10 cellular contexts compared by ENCODE assay signal in the genomic region with DNA sequence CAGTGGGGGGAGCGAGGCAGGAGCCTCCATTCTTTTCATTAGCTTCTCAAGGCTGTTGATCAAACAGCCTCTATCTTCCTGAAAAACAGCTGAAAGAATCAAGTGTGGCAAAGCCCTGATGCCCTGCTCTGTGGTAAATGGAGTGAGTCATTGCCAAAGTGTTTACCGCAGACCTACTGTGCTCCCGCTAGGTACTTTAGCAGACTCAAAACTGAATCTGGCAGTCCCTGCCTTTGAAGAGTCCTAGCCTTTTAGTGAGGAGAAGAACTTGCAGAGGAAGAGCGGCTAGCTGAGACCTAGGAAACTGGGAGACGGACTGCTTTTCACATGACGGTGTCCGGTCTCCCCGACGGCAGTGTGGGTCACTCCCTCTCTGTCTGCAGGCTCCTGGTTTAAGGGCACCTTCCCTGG. TPM values are rescaled to one million over a fixed set of nuclear protein-coding genes. Genes with fewer than 3 reads are reported as not detected.
A peak's percentile ranks its signal among the peaks of the same experiment; 100 is the strongest.
DNase-seq lines count a peak whose midpoint lies in the region; ATAC-seq, FAIRE-seq and TF ChIP-seq lines count a peak whose summit lies in the region.
"Had no signal": no experiment of that assay in that cellular context is flagged by ENCODE, and none has a peak within 500 bp of the region (broad histone marks: within the 10 kb centered on the region; RNA-seq: fewer than 3 reads in every experiment).

No MANE protein-coding gene starts in this region.

- no peak for TF ChIP-seq CTCF in DOHH2 (IDR thresholded peaks at IDR 0.05; ENCODE audit: low read depth, low read length, poor library complexity, severe bottlenecking)
- no peak for TF ChIP-seq CTCF in Loucy (conservative IDR thresholded peaks at IDR 0.05; ENCODE audit: low read length)
- no peak for TF ChIP-seq CTCF in K562 (IDR thresholded peaks at IDR 0.05 in 2 of 3, conservative IDR thresholded peaks at IDR 0.05 in 1 of 3; ENCODE audit: insufficient read depth in 2 of 3, low read depth in 1 of 3, low read length in 3 of 3)
- no peak for TF ChIP-seq CTCF in sigmoid colon (IDR thresholded peaks at IDR 0.05)
- no peak for TF ChIP-seq CTCF in colonic mucosa (IDR thresholded peaks at IDR 0.05)
- no peak for TF ChIP-seq CTCF in right lobe of liver (IDR thresholded peaks at IDR 0.05)

- intact Hi-C loops in K562 (cut with micrococcal nuclease) (no loop called here), sigmoid colon (cut with DNase I) (loop anchor here (5.0 kb wide), 1 partner anchor 60 kb away; no protein-coding TSS in a partner anchor), colonic mucosa (cut with DNase I) (no loop called here), right lobe of liver (cut with DNase I) (no loop called here)

- H3K9me3 ChIP-seq in DOHH2 (ENCODE audit: control insufficient read depth, insufficient read depth, low read length) (no peaks in the 10 kb centered on the region), Loucy (ENCODE audit: insufficient read depth, low read depth, low read length) (no peaks in the 10 kb centered on the region), K562 (replicated peaks; ENCODE audit: control insufficient read depth, insufficient read depth, low read depth, low read length) (no peaks in the 10 kb centered on the region), sigmoid colon (no peaks in the 10 kb centered on the region), colonic mucosa (no peaks in the 10 kb centered on the region), right lobe of liver (no peaks in the 10 kb centered on the region)

- TF ChIP-seq POLR2A in K562 (conservative IDR thresholded peaks at IDR 0.05) = no peak
- no peak for TF ChIP-seq POLR2A in sigmoid colon (IDR thresholded peaks at IDR 0.05)
- TF ChIP-seq POLR2A in right lobe of liver (IDR thresholded peaks at IDR 0.05) = no peak

- TF ChIP-seq RAD21 in K562 (CRISPR knock-in tag; conservative IDR thresholded peaks at IDR 0.05 in 1 of 2, IDR thresholded peaks at IDR 0.05 in 1 of 2) = no peak

- 73% methylated on average over 9 of the region's 9 CpGs for WGBS in K562 (ENCODE audit: insufficient coverage, low coverage, missing lambda C conversion rate)
- 86 to 88% methylated on average over 9 of the region's 9 CpGs for WGBS in sigmoid colon, 2 donors
- 85% methylated on average over 5 of the region's 9 CpGs for WGBS in right lobe of liver (ENCODE audit: insufficient coverage, low coverage, low lambda C conversion rate, missing lambda C conversion rate)

- no peak for TF ChIP-seq EP300 in K562 (IDR thresholded peaks at IDR 0.05; ENCODE audit: low read length)
- no peak for TF ChIP-seq EP300 in sigmoid colon (IDR thresholded peaks at IDR 0.05)

- no peaks in the 10 kb centered on the region for H3K36me3 ChIP-seq in DOHH2 (ENCODE audit: control insufficient read depth, low read length)
- H3K36me3 ChIP-seq in Loucy (ENCODE audit: insufficient read depth, low read length) = no peaks in the 10 kb centered on the region
- H3K36me3 ChIP-seq in K562 (ENCODE audit: control insufficient read depth, insufficient read depth, low read length) = no peaks in the 10 kb centered on the region
- no peaks in the 10 kb centered on the region for H3K36me3 ChIP-seq in sigmoid colon
- no peaks in the 10 kb centered on the region for H3K36me3 ChIP-seq in colonic mucosa
- H3K36me3 ChIP-seq in right lobe of liver = no peaks in the 10 kb centered on the region

- no TSS peak for BruUV-seq in K562 (replicated peaks; lab: Mats Ljungman, UMichigan)

- peaks cover 6% of the 10 kb centered on the region for H4K20me1 ChIP-seq in DOHH2 (ENCODE audit: control insufficient read depth, insufficient read depth, low read depth, low read length)
- H4K20me1 ChIP-seq in Loucy (ENCODE audit: insufficient read depth, low read length, poor library complexity, severe bottlenecking) = no peaks in the 10 kb centered on the region
- peaks cover 7% of the 10 kb centered on the region for H4K20me1 ChIP-seq in K562 (replicated peaks; ENCODE audit: control insufficient read depth, insufficient read depth, low read length)

- POLR2A ChIA-PET in K562 (lab: Yijun Ruan, JAX) = interaction anchor here (1.4 to 3.1 kb wide), 4 partner anchors 10 to 203 kb away, joined by 3 to 16 read pairs (median 4); no protein-coding TSS in a partner anchor

- DNase-seq in K562 (ENCODE audit: extremely low read depth in 1 of 4, low spot score in 3 of 4) (no peak), sigmoid colon (no peak), anterior cingulate cortex (lab: John Stamatoyannopoulos, UW) (no peak), colonic mucosa (no peak), right lobe of liver (no peak)
- DNase-seq: HCEC 1CT had no signal

- H3K9ac ChIP-seq in Loucy (ENCODE audit: low read depth, low read length, poor library complexity, severe bottlenecking) (peak overlapping the region; percentile 45), K562 (ENCODE audit: insufficient read depth in 1 of 2, low read depth in 2 of 2, low read length in 2 of 2) (no peak overlapping the region), colonic mucosa (ENCODE audit: low read depth in 2 of 2, low read length in 2 of 2) (no peak overlapping the region)

- H3K27me3 ChIP-seq in DOHH2 (ENCODE audit: control insufficient read depth, low read length) (peaks cover 45% of the 10 kb centered on the region), Loucy (ENCODE audit: insufficient read depth, low read length, poor library complexity, severe bottlenecking) (no peaks in the 10 kb centered on the region), K562 (ENCODE audit: control insufficient read depth in 2 of 2, insufficient read depth in 2 of 2, low read length in 2 of 2) (peaks cover 3 to 39% of the 10 kb centered on the region in 2 experiments; a peak in 3 of 5 replicates), sigmoid colon (peaks cover 37 to 45% (median 38%) of the 10 kb centered on the region in 3 donors), colonic mucosa (peaks cover 35% of the 10 kb centered on the region), right lobe of liver (peaks cover 0 to 8% of the 10 kb centered on the region in 2 donors)

- no peak for ATAC-seq in K562
- no peak for ATAC-seq in HG02798 (IDR thresholded peaks at IDR 0.05; ENCODE audit: poor library complexity, unreplicated experiment)
- ATAC-seq in right lobe of liver = no peak

- no peaks in the 10 kb centered on the region for H3K9me1 ChIP-seq in K562 (ENCODE audit: control insufficient read depth, insufficient read depth, low read length)

- no peaks in the 10 kb centered on the region for H3K79me2 ChIP-seq in DOHH2 (ENCODE audit: control insufficient read depth, low read length)
- H3K79me2 ChIP-seq in Loucy (ENCODE audit: insufficient read depth, low read length) = peaks cover 9% of the 10 kb centered on the region; the same call in 1 of the 2 replicates
- no peaks in the 10 kb centered on the region for H3K79me2 ChIP-seq in K562 (ENCODE audit: control insufficient read depth, insufficient read depth, low read length)

- H2AFZ ChIP-seq in Loucy (ENCODE audit: low read length) (no peak overlapping the region), K562 (ENCODE audit: low read depth, low read length) (no peak overlapping the region)

- H3K4me3 ChIP-seq in DOHH2 (ENCODE audit: low read length) (no peak overlapping the region), Loucy (ENCODE audit: low read length, poor library complexity, severe bottlenecking) (no peak overlapping the region), K562 (no peak overlapping the region), sigmoid colon (peak overlapping the region in 3 of 4 donors; percentile 1 to 66 (median 11)), colonic mucosa (no peak overlapping the region), right lobe of liver (no peak overlapping the region)

- 0 out of 2 replicates have a peak overlapping the region, but pooled peaks have one; percentile 6 for H3K4me2 ChIP-seq in DOHH2 (ENCODE audit: low read length)
- peak overlapping the region; percentile 64 for H3K4me2 ChIP-seq in Loucy (ENCODE audit: low read depth, low read length, poor library complexity, severe bottlenecking)
- no peak overlapping the region for H3K4me2 ChIP-seq in K562 (ENCODE audit: insufficient read depth, low read length)

- FAIRE-seq in K562 (lab: Jason Lieb, UNC) = no peak

- CTCF ChIA-PET in K562 (lab: Yijun Ruan, JAX; ENCODE audit: low intra/inter-chr PET ratio) = no interaction called here

- in situ Hi-C loops in K562 (cut with MboI) = no loop called here

- H3K9me2 ChIP-seq in DOHH2 (replicated peaks; ENCODE audit: control insufficient read depth, low read length) (no peaks in the 10 kb centered on the region), Loucy (replicated peaks; ENCODE audit: low read depth, low read length) (no peaks in the 10 kb centered on the region)

- H3F3A ChIP-seq in DOHH2 (ENCODE audit: control insufficient read depth, insufficient read depth) (peaks cover under 1% of the 10 kb centered on the region; the same call in 1 of the 2 replicates), Loucy (ENCODE audit: low read depth) (no peaks in the 10 kb centered on the region)

- no peak overlapping the region for H3K27ac ChIP-seq in DOHH2 (ENCODE audit: low read depth, low read length)
- no peak overlapping the region for H3K27ac ChIP-seq in K562 (ENCODE audit: extremely low read depth, low read depth, low read length)
- peak overlapping the region in 2 of 4 donors; percentile 55 to 57 for H3K27ac ChIP-seq in sigmoid colon
- H3K27ac ChIP-seq in colonic mucosa = no peak overlapping the region
- no peak overlapping the region for H3K27ac ChIP-seq in right lobe of liver
- H3K27ac ChIP-seq: VCaP had no signal

- H3K4me1 ChIP-seq in DOHH2 (ENCODE audit: control insufficient read depth, low read length) (peaks cover 46% of the 10 kb centered on the region), Loucy (ENCODE audit: insufficient read depth, low read length, poor library complexity, severe bottlenecking) (peaks cover 36% of the 10 kb centered on the region), K562 (replicated peaks in 1 of 2; ENCODE audit: control insufficient read depth in 2 of 2, insufficient read depth in 2 of 2, low read length in 2 of 2) (peaks cover 0 to 31% of the 10 kb centered on the region in 2 experiments; a peak in 2 of 5 replicates), sigmoid colon (peaks cover 0 to 50% (median 40%) of the 10 kb centered on the region in 4 donors), colonic mucosa (no peaks in the 10 kb centered on the region), right lobe of liver (peaks cover 0 to 24% (median 3%) of the 10 kb centered on the region in 4 donors)

RNA-seq across cellular contexts. Expression of a gene that starts 3.3 kb away (rescaled TPM):
- 1.3 and 1.7 TPM in 2 replicates for total RNA-seq in K562 (2011; cell fraction: chromatin; rRNA removed; ENCODE audit: low replicate concordance)
- total RNA-seq in K562 (2011; cell fraction: nucleolus; rRNA removed) = 1.5 and 1.6 TPM in 2 replicates
- total RNA-seq in K562 (2011; cell fraction: nucleoplasm; rRNA removed) = 1.5 and 1.7 TPM in 2 replicates
- total RNA-seq in K562 (2014; rRNA removed) (0.45 and 0.53 TPM in 2 replicates), K562 (2014; rRNA removed; fragmentation: Illumina TruSeq; extraction: Trizol) (0.38 and 0.40 TPM in 2 replicates), K562 (2015; rRNA removed; fragmentation: Illumina TruSeq; extraction: Trizol) (1.5 TPM in 2 replicates), K562 (2021) (1.3 and 1.7 TPM in 2 replicates), sigmoid colon (1 to 10 TPM; 2.7 to 4.6 (median 3.6) TPM), colonic mucosa (under 1 TPM; 0.47 to 0.66 TPM), right lobe of liver (1 to 10 TPM in 1 of 6 experiments, under 1 TPM in 5; 0.16 to 1.3 (median 0.29) TPM)
- polyA plus RNA-seq in K562 (2011; rRNA removed) (0.08 and 0.17 TPM in 2 replicates), K562 (2014; fragmentation: Illumina TruSeq; extraction: Trizol) (0.43 and 0.54 TPM in 2 replicates), K562 (2014; fragmentation: Nextera tagmentation; extraction: Ambion mirVana) (under 1 TPM; 0.10 to 0.17 TPM), K562 (2014; rRNA removed) (0.16 and 0.33 TPM in 2 replicates), sigmoid colon (1 to 10 TPM in 2 of 3 donors, under 1 TPM in 1; 0.23 to 2.1 (median 1.2) TPM)
- polyA plus RNA-seq in K562 (2011; cell fraction: cytosol; rRNA removed) = 0.15 and 0.21 TPM in 2 replicates
- polyA plus RNA-seq in K562 (2011; cell fraction: nucleus; rRNA removed) = 0.24 and 0.44 TPM in 2 replicates
- 1.5 and 3.9 TPM in 2 replicates for polyA plus RNA-seq in K562 (2012)
- 0.36 and 0.67 TPM in 2 replicates for polyA minus RNA-seq in K562 (2011; rRNA and poly(A)+ RNA removed)
- polyA minus RNA-seq in K562 (2011; cell fraction: cytosol; rRNA and poly(A)+ RNA removed) = 0.36 and 1.2 TPM in 2 replicates
- polyA minus RNA-seq in K562 (2011; cell fraction: nucleus; rRNA and poly(A)+ RNA removed) = 0.78 and 0.81 TPM in 2 replicates

Comparison
In these comparisons a context has a peak if more than half of its experiments do, and no peak if none do; other contexts are left out.
1. H3K4me3 ChIP-seq: peak in sigmoid colon (3 of 4); none in DOHH2 (single experiment), Loucy (single experiment), K562 (single experiment), colonic mucosa (single experiment) and right lobe of liver (0 of 3).